22 cellular contexts compared by ENCODE assay signal in genomic region chr7:3564231-3564630, GRCh38.
DNase-seq lines count a peak whose midpoint lies in the region; ATAC-seq, FAIRE-seq and TF ChIP-seq lines count a peak whose summit lies in the region.
"Had no signal": no experiment of that assay in that cellular context is flagged by ENCODE, and none has a peak within 500 bp of the region (broad histone marks: within the 10 kb centered on the region; RNA-seq: fewer than 3 reads in every experiment).

No MANE protein-coding gene starts in this region.

- no peaks in the 10 kb centered on the region for H3K36me3 Mint-ChIP-seq in activated CD8-positive, alpha-beta memory T cell treated with anti-CD3 and anti-CD28 coated beads, Interleukin-2, amount 10 ng/mL, durations not matched to agents 7 days and 5 days
- H3K36me3 Mint-ChIP-seq in activated CD4-positive, alpha-beta T cell treated with anti-CD3 and anti-CD28 coated beads for 36 hours (ENCODE audit: low read depth): no peaks in the 10 kb centered on the region
- H3K36me3 Mint-ChIP-seq: CD4-positive, CD25-positive, alpha-beta regulatory T cell; CD8-positive, alpha-beta memory T cell had no signal

- H3K27ac ChIP-seq in HepG2 (ENCODE audit: extremely low read length, insufficient read depth, low read length): no peak overlapping the region
- no peak overlapping the region for H3K27ac ChIP-seq in right lobe of liver
- no peak overlapping the region for H3K27ac ChIP-seq in K562 (ENCODE audit: extremely low read depth, low read depth, low read length)

- POLR2A ChIA-PET in HepG2 (lab: Yijun Ruan, JAX): no interaction called here
- POLR2A ChIA-PET in K562 (lab: Yijun Ruan, JAX): no interaction called here
- POLR2A ChIA-PET in activated CD4-positive, alpha-beta T cell treated with anti-CD3 and anti-CD28 coated beads for 36 hours (lab: Charles Lee): no interaction called here

- intact Hi-C loops in HepG2 (cut with micrococcal nuclease; ENCODE audit: unreplicated experiment) (no loop called here), right lobe of liver (cut with DNase I) (no loop called here), K562 (cut with micrococcal nuclease) (no loop called here)
- intact Hi-C loops in activated CD4-positive, alpha-beta T cell treated with anti-CD3 and anti-CD28 coated beads for 36 hours (cut with DNase I, micrococcal nuclease): no loop called here

- no TSS peak for BruUV-seq in HepG2 (replicated peaks; lab: Mats Ljungman, UMichigan)
- BruUV-seq in K562 (replicated peaks; lab: Mats Ljungman, UMichigan): no TSS peak

- no peaks in the 10 kb centered on the region for H3K36me3 ChIP-seq in HepG2 (replicated peaks in 1 of 2; ENCODE audit: control insufficient read depth in 1 of 2, insufficient read depth in 2 of 2, low read length in 2 of 2)
- no peaks in the 10 kb centered on the region for H3K36me3 ChIP-seq in right lobe of liver
- H3K36me3 ChIP-seq in K562 (ENCODE audit: control insufficient read depth, insufficient read depth, low read length): no peaks in the 10 kb centered on the region
- H3K36me3 ChIP-seq: BE2C had no signal

- H3K27me3 Mint-ChIP-seq in activated CD8-positive, alpha-beta memory T cell treated with anti-CD3 and anti-CD28 coated beads, Interleukin-2, amount 10 ng/mL, durations not matched to agents 7 days and 5 days: peaks cover 6% of the 10 kb centered on the region
- H3K27me3 Mint-ChIP-seq in activated CD4-positive, alpha-beta T cell treated with anti-CD3 and anti-CD28 coated beads for 36 hours: peaks cover 2% of the 10 kb centered on the region

- H3K4me1 Mint-ChIP-seq in activated CD8-positive, alpha-beta memory T cell treated with anti-CD3 and anti-CD28 coated beads, Interleukin-2, amount 10 ng/mL, durations not matched to agents 7 days and 5 days: peaks cover 4% of the 10 kb centered on the region
- peaks cover 19% of the 10 kb centered on the region for H3K4me1 Mint-ChIP-seq in activated CD4-positive, alpha-beta T cell treated with anti-CD3 and anti-CD28 coated beads for 36 hours

- no peaks in the 10 kb centered on the region for H3K79me2 ChIP-seq in HepG2 (ENCODE audit: insufficient read depth, low read length)
- no peaks in the 10 kb centered on the region for H3K79me2 ChIP-seq in K562 (ENCODE audit: control insufficient read depth, insufficient read depth, low read length)

- no peak for ATAC-seq in HepG2
- ATAC-seq in right lobe of liver: no peak
- ATAC-seq in K562: no peak
- no peak for ATAC-seq in activated CD8-positive, alpha-beta memory T cell treated with anti-CD3 and anti-CD28 coated beads, Interleukin-2, amount 10 ng/mL, durations not matched to agents 7 days and 5 days
- ATAC-seq in GM21619 (IDR thresholded peaks at IDR 0.05; ENCODE audit: unreplicated experiment): no peak
- no peak for ATAC-seq in activated CD4-positive, alpha-beta T cell treated with anti-CD3 and anti-CD28 coated beads for 36 hours
- ATAC-seq: GM12878 had no signal

- H3K4me1 ChIP-seq in HepG2 (ENCODE audit: insufficient read depth, low read length) (peaks cover 3% of the 10 kb centered on the region), right lobe of liver (no peaks in the 10 kb centered on the region), K562 (replicated peaks in 1 of 2; ENCODE audit: control insufficient read depth in 2 of 2, insufficient read depth in 2 of 2, low read length in 2 of 2) (no peaks in the 10 kb centered on the region)
- H3K4me1 ChIP-seq: BE2C had no signal

- H2AFZ ChIP-seq in HepG2 (ENCODE audit: low read length) (no peak overlapping the region), K562 (ENCODE audit: low read depth, low read length) (no peak overlapping the region)

- no peaks in the 10 kb centered on the region for H3K9me3 Mint-ChIP-seq in activated CD8-positive, alpha-beta memory T cell treated with anti-CD3 and anti-CD28 coated beads, Interleukin-2, amount 10 ng/mL, durations not matched to agents 7 days and 5 days (ENCODE audit: low read depth)
- H3K9me3 Mint-ChIP-seq in activated CD4-positive, alpha-beta T cell treated with anti-CD3 and anti-CD28 coated beads for 36 hours (ENCODE audit: low read depth): no peaks in the 10 kb centered on the region
- H3K9me3 Mint-ChIP-seq: CD8-positive, alpha-beta memory T cell had no signal

- no peak for FAIRE-seq in HepG2 (lab: Jason Lieb, UNC)
- no peak for FAIRE-seq in K562 (lab: Jason Lieb, UNC)
- FAIRE-seq: GM12878, HTR-8/SVneo had no signal

- H3K9ac ChIP-seq in HepG2 (ENCODE audit: insufficient read depth, low read depth, low read length) (no peak overlapping the region), K562 (ENCODE audit: insufficient read depth in 1 of 2, low read depth in 2 of 2, low read length in 2 of 2) (no peak overlapping the region)

- no peaks in the 10 kb centered on the region for H3K9me1 ChIP-seq in K562 (ENCODE audit: control insufficient read depth, insufficient read depth, low read length)

- H3K4me2 ChIP-seq in HepG2 (ENCODE audit: low read depth, low read length): no peak overlapping the region
- no peak overlapping the region for H3K4me2 ChIP-seq in K562 (ENCODE audit: insufficient read depth, low read length)

- H3K27ac Mint-ChIP-seq in activated CD8-positive, alpha-beta memory T cell treated with anti-CD3 and anti-CD28 coated beads, Interleukin-2, amount 10 ng/mL, durations not matched to agents 7 days and 5 days: no peak overlapping the region
- H3K27ac Mint-ChIP-seq in activated CD4-positive, alpha-beta T cell treated with anti-CD3 and anti-CD28 coated beads for 36 hours: no peak overlapping the region
- H3K27ac Mint-ChIP-seq: CD8-positive, alpha-beta memory T cell; HFFc6 had no signal

- TF ChIP-seq POLR2A in HepG2 (IDR thresholded peaks at IDR 0.05; ENCODE audit: insufficient read depth in 1 of 2, low read depth in 2 of 2, low read length in 2 of 2) (no peak), right lobe of liver (IDR thresholded peaks at IDR 0.05) (no peak), K562 (conservative IDR thresholded peaks at IDR 0.05) (no peak)

- WGBS in HepG2 (ENCODE audit: low lambda C conversion rate): 93% methylated on average over 3 of the region's 3 CpGs
- WGBS in right lobe of liver (ENCODE audit: insufficient coverage, low coverage, low lambda C conversion rate, missing lambda C conversion rate): 72% methylated on average over 3 of the region's 3 CpGs
- WGBS in K562 (ENCODE audit: insufficient coverage, low coverage, missing lambda C conversion rate): 3% methylated on average over 3 of the region's 3 CpGs

- no peak overlapping the region for H3K4me3 Mint-ChIP-seq in activated CD8-positive, alpha-beta memory T cell treated with anti-CD3 and anti-CD28 coated beads, Interleukin-2, amount 10 ng/mL, durations not matched to agents 7 days and 5 days
- H3K4me3 Mint-ChIP-seq in activated CD4-positive, alpha-beta T cell treated with anti-CD3 and anti-CD28 coated beads for 36 hours: no peak overlapping the region
- H3K4me3 Mint-ChIP-seq: CD4-positive, CD25-positive, alpha-beta regulatory T cell; CD8-positive, alpha-beta memory T cell; HFFc6 had no signal

- DNase-seq in HepG2 (ENCODE audit: low spot score): no peak
- DNase-seq in right lobe of liver: no peak
- DNase-seq in NCI-H69 (lab: John Stamatoyannopoulos, UW): peak; percentile 51
- no peak for DNase-seq in K562 (ENCODE audit: extremely low read depth in 1 of 4, low spot score in 3 of 4)
- DNase-seq in myocyte (ENCODE audit: low read depth): peak; percentile 24
- DNase-seq in activated CD8-positive, alpha-beta memory T cell treated with anti-CD3 and anti-CD28 coated beads, Interleukin-2, amount 10 ng/mL, durations not matched to agents 7 days and 5 days: no peak
- no peak for DNase-seq in activated CD4-positive, alpha-beta T cell treated with anti-CD3 and anti-CD28 coated beads for 36 hours
- DNase-seq: ACHN; BE2C; C1 segment of cervical spinal cord; CD4-positive, CD25-positive, alpha-beta regulatory T cell; COR-L47; DMS 273 treated with DMSO at 0.1 percent for 48 hours; DMS53; DND-41; EL; HCEC 1CT; HFFc6 had no signal

- H3K27me3 ChIP-seq in HepG2 (ENCODE audit: control insufficient read depth in 1 of 2, insufficient read depth in 2 of 2, low read length in 2 of 2) (no peaks in the 10 kb centered on the region), right lobe of liver (no peaks in the 10 kb centered on the region), K562 (ENCODE audit: control insufficient read depth in 2 of 2, insufficient read depth in 2 of 2, low read length in 2 of 2) (no peaks in the 10 kb centered on the region)
- H3K27me3 ChIP-seq: BE2C had no signal

- H4K20me1 ChIP-seq in HepG2 (ENCODE audit: insufficient read depth, low read length) (no peaks in the 10 kb centered on the region), K562 (replicated peaks; ENCODE audit: control insufficient read depth, insufficient read depth, low read length) (no peaks in the 10 kb centered on the region)

- TF ChIP-seq RAD21 in HepG2 (CRISPR knock-in tag; IDR thresholded peaks at IDR 0.05) (no peak), K562 (CRISPR knock-in tag; conservative IDR thresholded peaks at IDR 0.05 in 1 of 2, IDR thresholded peaks at IDR 0.05 in 1 of 2) (no peak)

- CTCF ChIA-PET in HepG2 (lab: Yijun Ruan, JAX; ENCODE audit: low intra/inter-chr PET ratio, low total read pairs) (no interaction called here), K562 (lab: Yijun Ruan, JAX; ENCODE audit: low intra/inter-chr PET ratio) (no interaction called here)
- CTCF ChIA-PET in activated CD8-positive, alpha-beta memory T cell treated with anti-CD3 and anti-CD28 coated beads, Interleukin-2, amount 10 ng/mL, durations not matched to agents 7 days and 5 days (lab: Charles Lee): interaction anchor here (1.3 kb wide), 1 partner anchor 102 kb away, joined by 3 read pairs; no protein-coding TSS in a partner anchor
- CTCF ChIA-PET in activated CD4-positive, alpha-beta T cell treated with anti-CD3 and anti-CD28 coated beads for 36 hours (lab: Charles Lee): interaction anchor here (2.2 kb wide), 1 partner anchor 9 kb away, joined by 4 read pairs; no protein-coding TSS in a partner anchor

- in situ Hi-C loops in HepG2 (cut with HindIII; ENCODE audit: extremely low pct_ligation_motif_present, low pct_unique_long_range_greater_than_20kb) (no loop called here), K562 (cut with MboI) (no loop called here)

- TF ChIP-seq EP300 in HepG2 (IDR thresholded peaks at IDR 0.05; ENCODE audit: low read depth in 2 of 2, low read length in 2 of 2): no peak
- TF ChIP-seq EP300 in HepG2 (CRISPR knock-in tag; IDR thresholded peaks at IDR 0.05; ENCODE audit: borderline replicate concordance): no peak
- TF ChIP-seq EP300 in K562 (IDR thresholded peaks at IDR 0.05; ENCODE audit: low read length): no peak

- TF ChIP-seq CTCF in HepG2 (CRISPR knock-in tag; IDR thresholded peaks at IDR 0.05): no peak
- TF ChIP-seq CTCF in right lobe of liver (IDR thresholded peaks at IDR 0.05): no peak
- no peak for TF ChIP-seq CTCF in K562 (IDR thresholded peaks at IDR 0.05 in 2 of 3, conservative IDR thresholded peaks at IDR 0.05 in 1 of 3; ENCODE audit: insufficient read depth in 2 of 3, low read depth in 1 of 3, low read length in 3 of 3)

- H3K9me3 ChIP-seq in HepG2 (ENCODE audit: low read length) (no peaks in the 10 kb centered on the region), right lobe of liver (no peaks in the 10 kb centered on the region), K562 (replicated peaks; ENCODE audit: control insufficient read depth, insufficient read depth, low read depth, low read length) (no peaks in the 10 kb centered on the region)
- H3K9me3 ChIP-seq: BE2C had no signal

- no peak overlapping the region for H3K4me3 ChIP-seq in HepG2 (replicated peaks in 1 of 3; ENCODE audit: insufficient read depth in 1 of 3, low read depth in 2 of 3, low read length in 3 of 3)
- H3K4me3 ChIP-seq in right lobe of liver: no peak overlapping the region
- H3K4me3 ChIP-seq in K562: no peak overlapping the region
- H3K4me3 ChIP-seq: GM12878 had no signal

Comparison
In these comparisons a context has a peak if more than half of its experiments do, and no peak if none do; other contexts are left out.
1. DNase-seq: peak in NCI-H69 (single experiment) and myocyte (single experiment); none in HepG2 (single experiment), right lobe of liver (0 of 3), K562 (0 of 4), activated CD8-positive, alpha-beta memory T cell treated with anti-CD3 and anti-CD28 coated beads, Interleukin-2, amount 10 ng/mL, durations not matched to agents 7 days and 5 days (single experiment) and activated CD4-positive, alpha-beta T cell treated with anti-CD3 and anti-CD28 coated beads for 36 hours (single experiment).
2. CTCF ChIA-PET loops: an anchor here in activated CD8-positive, alpha-beta memory T cell treated with anti-CD3 and anti-CD28 coated beads, Interleukin-2, amount 10 ng/mL, durations not matched to agents 7 days and 5 days (1.3 kb wide) and activated CD4-positive, alpha-beta T cell treated with anti-CD3 and anti-CD28 coated beads for 36 hours (2.2 kb wide); none called in HepG2 and K562.
3. Of the 241 proteins assayed by ChIP-seq in both HepG2 and K562: peak only in HepG2: none; only in K562: none; in both: CEBPB; in neither: 239; mixed calls (peak in some experiments, not most) for 1.